In genomic region chr2:70142590-70143313, GRCh38 we compare ENCODE assay signal across 2 cellular contexts.
A peak's percentile ranks its signal among the peaks of the same experiment; 100 is the strongest.
TF ChIP-seq lines count a peak whose summit lies in the region.

No MANE protein-coding gene starts in this region.

TF ChIP-seq in A549, 52 proteins besides CTCF, POLR2A, EP300 and RAD21 (continues in another document):
- TF ChIP-seq ZFP36 (IDR thresholded peaks at IDR 0.05; ENCODE audit: borderline replicate concordance, partially characterized antibody) (no peak), USF2 (IDR thresholded peaks at IDR 0.05) (peak; percentile 87), RNF2 (IDR thresholded peaks at IDR 0.05; ENCODE audit: borderline replicate concordance, low read depth) (no peak), ZC3H11A (IDR thresholded peaks at IDR 0.05) (no peak), FOSB (CRISPR knock-in tag; IDR thresholded peaks at IDR 0.05) (no peak; the same call in 1 of the 2 replicates), CEBPB (IDR thresholded peaks at IDR 0.05) (peak in 1 of 2 experiments; percentile 78; a peak in 3 of 4 replicates), ZSCAN20 (CRISPR knock-in tag; IDR thresholded peaks at IDR 0.05) (no peak), FOXS1 (CRISPR knock-in tag; IDR thresholded peaks at IDR 0.05) (no peak), HOXB13 (CRISPR knock-in tag; IDR thresholded peaks at IDR 0.05; ENCODE audit: low read depth) (no peak), MAFK (IDR thresholded peaks at IDR 0.05; ENCODE audit: partially characterized antibody) (no peak), EHMT2 (IDR thresholded peaks at IDR 0.05; ENCODE audit: low read depth) (no peak), NPAS2 (CRISPR knock-in tag; IDR thresholded peaks at IDR 0.05; ENCODE audit: borderline replicate concordance) (peak; percentile 99), MYC (IDR thresholded peaks at IDR 0.05; ENCODE audit: borderline replicate concordance, low read length) (peak; percentile 80), HOXB5 (CRISPR knock-in tag; IDR thresholded peaks at IDR 0.05) (peak; percentile 45; the same call in 1 of the 2 replicates), PHF8 (IDR thresholded peaks at IDR 0.05; ENCODE audit: borderline replicate concordance, low read depth) (no peak), SMC3 (IDR thresholded peaks at IDR 0.05) (peak; percentile 100), KDM1A (IDR thresholded peaks at IDR 0.05; ENCODE audit: low read depth) (no peak), RCOR1 (IDR thresholded peaks at IDR 0.05; ENCODE audit: low read depth, low read length) (no peak), CHD4 (IDR thresholded peaks at IDR 0.05; ENCODE audit: borderline replicate concordance) (no peak), POLR2AphosphoS2 (conservative IDR thresholded peaks at IDR 0.05; ENCODE audit: low read length) (no peak), ZNF302 (CRISPR knock-in tag; IDR thresholded peaks at IDR 0.05) (no peak), BHLHE40 (IDR thresholded peaks at IDR 0.05; ENCODE audit: low read depth, low read length) (peak; percentile 99), SREBF2 (IDR thresholded peaks at IDR 0.05) (no peak), HOXA7 (CRISPR knock-in tag; IDR thresholded peaks at IDR 0.05) (peak; percentile 93), EHF (CRISPR knock-in tag; IDR thresholded peaks at IDR 0.05) (0 out of 2 replicates have a peak, but pooled peaks have one; percentile 31), GATA3 (IDR thresholded peaks at IDR 0.05; ENCODE audit: borderline replicate concordance) (peak; percentile 71; the same call in 1 of the 2 replicates), NFE2L2 (conservative IDR thresholded peaks at IDR 0.05; ENCODE audit: low read length) (no peak), HEYL (CRISPR knock-in tag; IDR thresholded peaks at IDR 0.05) (no peak), ESRRA (IDR thresholded peaks at IDR 0.05; ENCODE audit: borderline replicate concordance, low read length) (0 out of 2 replicates have a peak, but pooled peaks have one; percentile 16), CBX8 (IDR thresholded peaks at IDR 0.05) (no peak), HES2 (IDR thresholded peaks at IDR 0.05) (no peak), REST (IDR thresholded peaks at IDR 0.05) (peak; percentile 49; the same call in 1 of the 2 replicates), FOSL2 (IDR thresholded peaks at IDR 0.05) (0 out of 2 replicates have a peak, but pooled peaks have one; percentile 30), FOSL2 (CRISPR knock-in tag; IDR thresholded peaks at IDR 0.05) (peak; percentile 98), RFX5 (IDR thresholded peaks at IDR 0.05) (peak; percentile 73), HDAC2 (IDR thresholded peaks at IDR 0.05) (no peak), MAX (IDR thresholded peaks at IDR 0.05) (peak; percentile 98), JUN (IDR thresholded peaks at IDR 0.05) (peak; percentile 69 to 88)
- TF ChIP-seq, protein P1, sequence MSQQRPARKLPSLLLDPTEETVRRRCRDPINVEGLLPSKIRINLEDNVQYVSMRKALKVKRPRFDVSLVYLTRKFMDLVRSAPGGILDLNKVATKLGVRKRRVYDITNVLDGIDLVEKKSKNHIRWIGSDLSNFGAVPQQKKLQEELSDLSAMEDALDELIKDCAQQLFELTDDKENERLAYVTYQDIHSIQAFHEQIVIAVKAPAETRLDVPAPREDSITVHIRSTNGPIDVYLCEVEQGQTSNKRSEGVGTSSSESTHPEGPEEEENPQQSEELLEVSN (IDR thresholded peaks at IDR 0.05; ENCODE audit: borderline replicate concordance, low read depth) = peak; percentile 97

TF ChIP-seq in K562, 482 proteins besides CTCF, POLR2A, EP300 and RAD21 (continued from another document and continues in another):
- no peak for TF ChIP-seq RBM15 (IDR thresholded peaks at IDR 0.05; ENCODE audit: insufficient read depth, low read length)
- TF ChIP-seq, protein P2, sequence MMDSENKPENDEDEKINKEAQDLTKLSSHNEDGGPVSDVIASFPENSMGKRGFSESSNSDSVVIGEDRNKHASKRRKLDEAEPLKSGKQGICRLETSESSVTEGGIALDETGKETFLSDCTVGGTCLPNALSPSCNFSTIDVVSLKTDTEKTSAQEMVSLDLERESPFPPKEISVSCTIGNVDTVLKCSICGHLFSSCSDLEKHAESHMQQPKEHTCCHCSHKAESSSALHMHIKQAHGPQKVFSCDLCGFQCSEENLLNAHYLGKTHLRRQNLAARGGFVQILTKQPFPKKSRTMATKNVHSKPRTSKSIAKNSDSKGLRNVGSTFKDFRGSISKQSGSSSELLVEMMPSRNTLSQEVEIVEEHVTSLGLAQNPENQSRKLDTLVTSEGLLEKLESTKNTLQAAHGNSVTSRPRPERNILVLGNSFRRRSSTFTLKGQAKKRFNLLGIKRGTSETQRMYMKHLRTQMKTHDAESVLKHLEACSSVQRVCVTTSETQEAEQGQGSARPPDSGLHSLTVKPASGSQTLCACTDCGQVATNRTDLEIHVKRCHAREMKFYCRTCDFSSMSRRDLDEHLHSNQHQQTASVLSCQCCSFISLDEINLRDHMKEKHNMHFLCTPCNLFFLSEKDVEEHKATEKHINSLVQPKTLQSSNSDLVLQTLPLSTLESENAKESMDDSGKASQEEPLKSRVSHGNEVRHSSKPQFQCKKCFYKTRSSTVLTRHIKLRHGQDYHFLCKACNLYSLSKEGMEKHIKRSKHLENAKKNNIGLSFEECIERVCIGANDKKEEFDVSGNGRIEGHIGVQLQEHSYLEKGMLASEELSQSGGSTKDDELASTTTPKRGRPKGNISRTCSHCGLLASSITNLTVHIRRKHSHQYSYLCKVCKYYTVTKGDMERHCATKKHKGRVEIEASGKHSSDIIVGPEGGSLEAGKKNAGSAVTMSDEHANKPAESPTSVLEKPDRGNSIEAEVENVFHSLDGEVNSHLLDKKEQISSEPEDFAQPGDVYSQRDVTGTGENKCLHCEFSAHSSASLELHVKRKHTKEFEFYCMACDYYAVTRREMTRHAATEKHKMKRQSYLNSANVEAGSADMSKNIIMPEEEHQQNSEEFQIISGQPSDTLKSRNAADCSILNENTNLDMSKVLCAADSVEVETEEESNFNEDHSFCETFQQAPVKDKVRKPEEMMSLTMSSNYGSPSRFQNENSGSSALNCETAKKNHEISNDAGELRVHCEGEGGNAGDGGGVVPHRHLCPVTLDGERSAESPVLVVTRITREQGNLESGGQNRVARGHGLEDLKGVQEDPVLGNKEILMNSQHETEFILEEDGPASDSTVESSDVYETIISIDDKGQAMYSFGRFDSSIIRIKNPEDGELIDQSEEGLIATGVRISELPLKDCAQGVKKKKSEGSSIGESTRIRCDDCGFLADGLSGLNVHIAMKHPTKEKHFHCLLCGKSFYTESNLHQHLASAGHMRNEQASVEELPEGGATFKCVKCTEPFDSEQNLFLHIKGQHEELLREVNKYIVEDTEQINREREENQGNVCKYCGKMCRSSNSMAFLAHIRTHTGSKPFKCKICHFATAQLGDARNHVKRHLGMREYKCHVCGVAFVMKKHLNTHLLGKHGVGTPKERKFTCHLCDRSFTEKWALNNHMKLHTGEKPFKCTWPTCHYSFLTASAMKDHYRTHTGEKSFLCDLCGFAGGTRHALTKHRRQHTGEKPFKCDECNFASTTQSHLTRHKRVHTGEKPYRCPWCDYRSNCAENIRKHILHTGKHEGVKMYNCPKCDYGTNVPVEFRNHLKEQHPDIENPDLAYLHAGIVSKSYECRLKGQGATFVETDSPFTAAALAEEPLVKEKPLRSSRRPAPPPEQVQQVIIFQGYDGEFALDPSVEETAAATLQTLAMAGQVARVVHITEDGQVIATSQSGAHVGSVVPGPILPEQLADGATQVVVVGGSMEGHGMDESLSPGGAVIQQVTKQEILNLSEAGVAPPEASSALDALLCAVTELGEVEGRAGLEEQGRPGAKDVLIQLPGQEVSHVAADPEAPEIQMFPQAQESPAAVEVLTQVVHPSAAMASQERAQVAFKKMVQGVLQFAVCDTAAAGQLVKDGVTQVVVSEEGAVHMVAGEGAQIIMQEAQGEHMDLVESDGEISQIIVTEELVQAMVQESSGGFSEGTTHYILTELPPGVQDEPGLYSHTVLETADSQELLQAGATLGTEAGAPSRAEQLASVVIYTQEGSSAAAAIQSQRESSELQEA (IDR thresholded peaks at IDR 0.05; ENCODE audit: low read depth) = no peak
- peak; percentile 90 for TF ChIP-seq POLR2H (tag; IDR thresholded peaks at IDR 0.05; ENCODE audit: low read depth)
- TF ChIP-seq THRA (IDR thresholded peaks at IDR 0.05) = no peak
- TF ChIP-seq, protein P3, sequence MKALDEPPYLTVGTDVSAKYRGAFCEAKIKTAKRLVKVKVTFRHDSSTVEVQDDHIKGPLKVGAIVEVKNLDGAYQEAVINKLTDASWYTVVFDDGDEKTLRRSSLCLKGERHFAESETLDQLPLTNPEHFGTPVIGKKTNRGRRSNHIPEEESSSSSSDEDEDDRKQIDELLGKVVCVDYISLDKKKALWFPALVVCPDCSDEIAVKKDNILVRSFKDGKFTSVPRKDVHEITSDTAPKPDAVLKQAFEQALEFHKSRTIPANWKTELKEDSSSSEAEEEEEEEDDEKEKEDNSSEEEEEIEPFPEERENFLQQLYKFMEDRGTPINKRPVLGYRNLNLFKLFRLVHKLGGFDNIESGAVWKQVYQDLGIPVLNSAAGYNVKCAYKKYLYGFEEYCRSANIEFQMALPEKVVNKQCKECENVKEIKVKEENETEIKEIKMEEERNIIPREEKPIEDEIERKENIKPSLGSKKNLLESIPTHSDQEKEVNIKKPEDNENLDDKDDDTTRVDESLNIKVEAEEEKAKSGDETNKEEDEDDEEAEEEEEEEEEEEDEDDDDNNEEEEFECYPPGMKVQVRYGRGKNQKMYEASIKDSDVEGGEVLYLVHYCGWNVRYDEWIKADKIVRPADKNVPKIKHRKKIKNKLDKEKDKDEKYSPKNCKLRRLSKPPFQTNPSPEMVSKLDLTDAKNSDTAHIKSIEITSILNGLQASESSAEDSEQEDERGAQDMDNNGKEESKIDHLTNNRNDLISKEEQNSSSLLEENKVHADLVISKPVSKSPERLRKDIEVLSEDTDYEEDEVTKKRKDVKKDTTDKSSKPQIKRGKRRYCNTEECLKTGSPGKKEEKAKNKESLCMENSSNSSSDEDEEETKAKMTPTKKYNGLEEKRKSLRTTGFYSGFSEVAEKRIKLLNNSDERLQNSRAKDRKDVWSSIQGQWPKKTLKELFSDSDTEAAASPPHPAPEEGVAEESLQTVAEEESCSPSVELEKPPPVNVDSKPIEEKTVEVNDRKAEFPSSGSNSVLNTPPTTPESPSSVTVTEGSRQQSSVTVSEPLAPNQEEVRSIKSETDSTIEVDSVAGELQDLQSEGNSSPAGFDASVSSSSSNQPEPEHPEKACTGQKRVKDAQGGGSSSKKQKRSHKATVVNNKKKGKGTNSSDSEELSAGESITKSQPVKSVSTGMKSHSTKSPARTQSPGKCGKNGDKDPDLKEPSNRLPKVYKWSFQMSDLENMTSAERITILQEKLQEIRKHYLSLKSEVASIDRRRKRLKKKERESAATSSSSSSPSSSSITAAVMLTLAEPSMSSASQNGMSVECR (CRISPR knock-in tag; IDR thresholded peaks at IDR 0.05) = peak; percentile 70; the same call in 1 of the 2 replicates
- TF ChIP-seq, protein P4, sequence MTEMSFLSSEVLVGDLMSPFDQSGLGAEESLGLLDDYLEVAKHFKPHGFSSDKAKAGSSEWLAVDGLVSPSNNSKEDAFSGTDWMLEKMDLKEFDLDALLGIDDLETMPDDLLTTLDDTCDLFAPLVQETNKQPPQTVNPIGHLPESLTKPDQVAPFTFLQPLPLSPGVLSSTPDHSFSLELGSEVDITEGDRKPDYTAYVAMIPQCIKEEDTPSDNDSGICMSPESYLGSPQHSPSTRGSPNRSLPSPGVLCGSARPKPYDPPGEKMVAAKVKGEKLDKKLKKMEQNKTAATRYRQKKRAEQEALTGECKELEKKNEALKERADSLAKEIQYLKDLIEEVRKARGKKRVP (CRISPR knock-in tag; IDR thresholded peaks at IDR 0.05) = peak; percentile 82
- no peak for TF ChIP-seq ZNF785 (CRISPR knock-in tag; IDR thresholded peaks at IDR 0.05)
- TF ChIP-seq MCM3 (IDR thresholded peaks at IDR 0.05) = no peak
- no peak for TF ChIP-seq ZNF75A (CRISPR knock-in tag; IDR thresholded peaks at IDR 0.05)
- TF ChIP-seq, protein P5, sequence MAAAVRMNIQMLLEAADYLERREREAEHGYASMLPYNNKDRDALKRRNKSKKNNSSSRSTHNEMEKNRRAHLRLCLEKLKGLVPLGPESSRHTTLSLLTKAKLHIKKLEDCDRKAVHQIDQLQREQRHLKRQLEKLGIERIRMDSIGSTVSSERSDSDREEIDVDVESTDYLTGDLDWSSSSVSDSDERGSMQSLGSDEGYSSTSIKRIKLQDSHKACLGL (CRISPR knock-in tag; IDR thresholded peaks at IDR 0.05; ENCODE audit: borderline replicate concordance, poor library complexity, severe bottlenecking) = no peak
- TF ChIP-seq FOXA3 (CRISPR knock-in tag; conservative IDR thresholded peaks at IDR 0.05 in 1 of 2, IDR thresholded peaks at IDR 0.05 in 1 of 2) = peak in 1 of 2 experiments; percentile 43; a peak in 2 of 4 replicates
- peak; percentile 35 for TF ChIP-seq PRDM10 (IDR thresholded peaks at IDR 0.05; ENCODE audit: partially characterized antibody)
- TF ChIP-seq RBM14 (IDR thresholded peaks at IDR 0.05; ENCODE audit: borderline replicate concordance, insufficient read depth, low read depth, low read length) = no peak
